Comparison of ENCODE assay signal across 9 cellular contexts in genomic region chr17:57881143-57881542, GRCh38. TPM values are rescaled to one million over a fixed set of nuclear protein-coding genes. Genes with fewer than 3 reads are reported as not detected.
DNase-seq lines count a peak whose midpoint lies in the region; ATAC-seq and TF ChIP-seq lines count a peak whose summit lies in the region.
"Had no signal": no experiment of that assay in that cellular context is flagged by ENCODE, and none has a peak within 500 bp of the region (broad histone marks: within the 10 kb centered on the region; RNA-seq: fewer than 3 reads in every experiment).

No MANE protein-coding gene starts in this region.

- H3K9me3 ChIP-seq in esophagus (ENCODE audit: control insufficient read depth in 2 of 2, insufficient read depth in 1 of 2, low read depth in 1 of 2, low read length in 1 of 2) (no peaks in the 10 kb centered on the region), upper lobe of left lung (no peaks in the 10 kb centered on the region)

- ATAC-seq in upper lobe of left lung (ENCODE audit: low FRiP score in 2 of 2) (peak in 1 of 2 donors; percentile 24), GM18517 (IDR thresholded peaks at IDR 0.05; ENCODE audit: unreplicated experiment) (no peak), HG02642 (IDR thresholded peaks at IDR 0.05; ENCODE audit: poor library complexity, unreplicated experiment) (no peak), HG02884 (IDR thresholded peaks at IDR 0.05; ENCODE audit: unreplicated experiment) (no peak)

- no peak for TF ChIP-seq POLR2A in upper lobe of left lung (IDR thresholded peaks at IDR 0.05)

- H3K4me1 ChIP-seq in esophagus (ENCODE audit: control insufficient read depth in 2 of 2, insufficient read depth in 2 of 2, low read length in 1 of 2) (peaks cover 4 to 6% of the 10 kb centered on the region in 2 donors), upper lobe of left lung (peaks cover 0 to 20% (median 9%) of the 10 kb centered on the region in 4 donors)

- 69 to 78% methylated on average over 8 of the region's 8 CpGs for WGBS in esophagus, 2 donors
- WGBS in upper lobe of left lung, 2 donors, result 67 to 80% methylated on average over 8 of the region's 8 CpGs

- H3K36me3 ChIP-seq in esophagus (ENCODE audit: control insufficient read depth in 2 of 2, insufficient read depth in 2 of 2, low read length in 1 of 2) (peaks cover 0 to 17% of the 10 kb centered on the region in 2 donors), upper lobe of left lung (peaks cover 0 to 47% (median 26%) of the 10 kb centered on the region in 4 donors)

- POLR2A ChIA-PET in RWPE1 (lab: Yijun Ruan, JAX; ENCODE audit: low non-redundant PET), result no interaction called here

- CTCF ChIA-PET in RWPE1 (lab: Yijun Ruan, JAX), result no interaction called here

- H3K27me3 ChIP-seq in esophagus (ENCODE audit: control insufficient read depth in 1 of 2, insufficient read depth in 2 of 2, low read length in 2 of 2), result no peaks in the 10 kb centered on the region
- H3K27me3 ChIP-seq in upper lobe of left lung, result no peaks in the 10 kb centered on the region

- TF ChIP-seq EP300 in upper lobe of left lung (IDR thresholded peaks at IDR 0.05), result no peak

- TF ChIP-seq CTCF in RWPE1 (conservative IDR thresholded peaks at IDR 0.05; ENCODE audit: low read depth), result no peak
- TF ChIP-seq CTCF in upper lobe of left lung (IDR thresholded peaks at IDR 0.05), result no peak

- H3K4me3 ChIP-seq in esophagus (ENCODE audit: low read depth in 1 of 2, low read length in 2 of 2) (no peak overlapping the region), upper lobe of left lung (no peak overlapping the region)

- H3K27ac ChIP-seq in RWPE1 (peak overlapping the region; percentile 97), esophagus (ENCODE audit: low read depth in 2 of 2, low read length in 1 of 2) (peak overlapping the region; percentile 51 to 68), upper lobe of left lung (peak overlapping the region in 3 of 4 donors; percentile 4 to 35 (median 18))

- DNase-seq in RWPE1 (ENCODE audit: low spot score) (no peak), mucosa of gallbladder (ENCODE audit: low spot score) (peak; percentile 58), upper lobe of left lung (no peak)
- DNase-seq: activated naive CD4-positive, alpha-beta T cell treated with Interleukin-2 at 50 U/mL for 16 hours; NCI-H82 had no signal

RNA-seq across cellular contexts. Expression of gene MRPS23, which starts 31.3 kb away (rescaled TPM):
- 10 to 100 TPM in 1 of 2 donors, 1 to 10 TPM in 1; 6.5 to 29.2 TPM for polyA plus RNA-seq in esophagus
- total RNA-seq in mucosa of gallbladder (32.5 TPM), upper lobe of left lung (10 to 100 TPM; 11.4 to 50.6 (median 19.1) TPM)

Comparison
In these comparisons a context has a peak if more than half of its experiments do, and no peak if none do; other contexts are left out.
1. H3K27ac ChIP-seq: peak in every context shown above with its lines; median percentile 97 in RWPE1; 60 in esophagus; 18 in upper lobe of left lung.